In the genomic region with DNA sequence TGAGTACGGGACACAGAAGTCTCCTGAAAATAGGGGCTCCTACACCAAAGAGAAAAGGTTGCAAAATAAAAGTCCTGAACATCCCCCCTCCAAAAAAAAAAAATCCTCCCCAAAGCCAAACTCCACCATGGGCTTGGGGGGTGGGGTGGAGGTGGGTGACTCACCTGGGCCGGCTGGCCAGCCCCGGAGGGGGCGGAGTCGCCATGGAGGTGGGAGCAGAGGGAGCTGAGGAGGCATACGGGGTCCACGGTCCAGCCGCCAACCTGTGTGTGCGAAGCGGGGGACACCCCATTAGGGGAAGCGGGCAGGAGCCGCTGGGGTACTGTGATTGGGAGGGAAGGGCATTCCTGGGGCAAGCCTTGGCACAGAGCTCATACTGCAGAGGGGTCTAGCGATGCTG, we compare ENCODE assay signal across 33 cellular contexts. TPM values are rescaled to one million over a fixed set of nuclear protein-coding genes. Genes with fewer than 3 reads are reported as not detected.
"Had no signal": no experiment of that assay in that cellular context is flagged by ENCODE, and none has a peak within 500 bp of the region (broad histone marks: within the 10 kb centered on the region; RNA-seq: fewer than 3 reads in every experiment).

No MANE protein-coding gene starts in this region.

- DNase-seq: activated CD4-positive, alpha-beta T cell treated with anti-CD3 and anti-CD28 coated beads, Interleukin-2, amount 10 ng/mL, durations not matched to agents 24 days and 14 days; activated CD4-positive, alpha-beta T cell treated with anti-CD3 and anti-CD28 coated beads, Interleukin-2, amount 50 U/mL, for 4 hours; activated CD8-positive, alpha-beta T cell treated with anti-CD3 and anti-CD28 coated beads for 36 hours; activated gamma-delta T cell; activated naive CD4-positive, alpha-beta T cell treated with Interleukin-2 at 50 U/mL for 16 hours; activated naive CD8-positive, alpha-beta T cell treated with anti-CD3 and anti-CD28 coated beads, Interleukin-2, amount 10 ng/mL, durations not matched to agents 7 days and 5 days; activated T-cell treated with anti-CD3 and anti-CD28 coated beads, Interleukin-2, amount 50 U/mL, for 1 hour; activated T-cell treated with anti-CD3 and anti-CD28 coated beads, Interleukin-2, amount 50 U/mL, for 72 hours; amygdala; caudate nucleus; MM.1S; MV-4-11; NCI-H1092; NCI-H1436 treated with DMSO at 0.1 percent for 48 hours; NCI-H1694 treated with DMSO at 0.1 percent for 48 hours; NCI-H2029; NCI-H2107; NCI-H2171; NCI-H510A; NCI-H526; NCI-H748 treated with DMSO at 0.1 percent for 48 hours; OCI-M1; SHP77; SJCRH30; T1000; WERI-Rb-1 had no signal

- H3K9me3 Mint-ChIP-seq: activated CD4-positive, alpha-beta T cell treated with anti-CD3 and anti-CD28 coated beads, Interleukin-2, amount 10 ng/mL, durations not matched to agents 24 days and 14 days; activated CD8-positive, alpha-beta T cell treated with anti-CD3 and anti-CD28 coated beads for 36 hours; activated naive CD4-positive, alpha-beta T cell treated with anti-CD3 and anti-CD28 coated beads, Interleukin-2, amount 50 U/mL, for 24 hours; activated naive CD8-positive, alpha-beta T cell treated with anti-CD3 and anti-CD28 coated beads, Interleukin-2, amount 10 ng/mL, durations not matched to agents 7 days and 5 days; activated T-cell treated with anti-CD3 and anti-CD28 coated beads, Interleukin-2, amount 50 U/mL, for 72 hours; activated T-helper 2 cell treated with anti-CD3 and anti-CD28 coated beads, Interferon-gamma antibody, Interleukin-2, Interleukin-4, amounts not matched to agents 10 μg/mL and 5 μg/mL and 100 μg/mL, durations not matched to agents 14 hours and 24 hours and 36 hours; brain had no signal

- H3K27ac ChIP-seq: KMS-11, SJCRH30, SK-N-MC, WERI-Rb-1 had no signal

- H3K4me1 Mint-ChIP-seq: activated naive CD8-positive, alpha-beta T cell treated with anti-CD3 and anti-CD28 coated beads, Interleukin-2, amount 10 ng/mL, durations not matched to agents 7 days and 5 days had no signal

- H3K36me3 ChIP-seq: SJCRH30, WERI-Rb-1 had no signal

- ATAC-seq: activated CD8-positive, alpha-beta T cell treated with anti-CD3 and anti-CD28 coated beads for 36 hours; activated T-cell treated with anti-CD3 and anti-CD28 coated beads, Interleukin-2, amount 50 U/mL, for 72 hours had no signal

- H3K36me3 Mint-ChIP-seq: activated naive CD4-positive, alpha-beta T cell treated with anti-CD3 and anti-CD28 coated beads, Interleukin-2, amount 50 U/mL, for 24 hours; activated naive CD8-positive, alpha-beta T cell treated with anti-CD3 and anti-CD28 coated beads, Interleukin-2, amount 10 ng/mL, durations not matched to agents 7 days and 5 days; brain had no signal

- FAIRE-seq: bronchial epithelial cell had no signal

- H3K4me3 Mint-ChIP-seq: activated CD4-positive, alpha-beta T cell treated with anti-CD3 and anti-CD28 coated beads, Interleukin-2, amount 10 ng/mL, durations not matched to agents 24 days and 14 days; activated CD8-positive, alpha-beta T cell treated with anti-CD3 and anti-CD28 coated beads for 36 hours; activated naive CD8-positive, alpha-beta T cell treated with anti-CD3 and anti-CD28 coated beads, Interleukin-2, amount 10 ng/mL, durations not matched to agents 7 days and 5 days had no signal

- H3K27ac Mint-ChIP-seq: activated CD4-positive, alpha-beta T cell treated with anti-CD3 and anti-CD28 coated beads, Interleukin-2, amount 10 ng/mL, durations not matched to agents 24 days and 14 days; activated CD8-positive, alpha-beta T cell treated with anti-CD3 and anti-CD28 coated beads for 36 hours; activated naive CD4-positive, alpha-beta T cell treated with anti-CD3 and anti-CD28 coated beads, Interleukin-2, amount 50 U/mL, for 24 hours; activated naive CD8-positive, alpha-beta T cell treated with anti-CD3 and anti-CD28 coated beads, Interleukin-2, amount 10 ng/mL, durations not matched to agents 7 days and 5 days; activated T-cell treated with anti-CD3 and anti-CD28 coated beads, Interleukin-2, amount 50 U/mL, for 72 hours; activated T-helper 2 cell treated with anti-CD3 and anti-CD28 coated beads, Interferon-gamma antibody, Interleukin-2, Interleukin-4, amounts not matched to agents 10 μg/mL and 5 μg/mL and 100 μg/mL, durations not matched to agents 14 hours and 24 hours and 36 hours had no signal

- H3K9me3 ChIP-seq: SJCRH30 had no signal

- H3K4me3 ChIP-seq: SJCRH30, SK-N-MC had no signal

- H3K9ac ChIP-seq: KMS-11 had no signal

RNA-seq across cellular contexts. Expression of a gene that starts 31.0 kb away (rescaled TPM):
- total RNA-seq: LHCN-M2 had no signal
